18 cellular contexts compared by ENCODE assay signal in genomic region chr5:171534009-171534895, GRCh38.
A peak's percentile ranks its signal among the peaks of the same experiment; 100 is the strongest.
DNase-seq lines count a peak whose midpoint lies in the region; ATAC-seq and TF ChIP-seq lines count a peak whose summit lies in the region.
"Had no signal": no experiment of that assay in that cellular context is flagged by ENCODE, and none has a peak within 500 bp of the region (broad histone marks: within the 10 kb centered on the region; RNA-seq: fewer than 3 reads in every experiment).

No MANE protein-coding gene starts in this region.

- H3K9me2 ChIP-seq in GM23338 (ENCODE audit: insufficient read depth): no peaks in the 10 kb centered on the region

- H3K4me3 Mint-ChIP-seq in GM23338 (no peak overlapping the region), neural progenitor cell (no peak overlapping the region)
- H3K4me3 Mint-ChIP-seq: IgD-negative memory B cell; stimulated activated memory B cell treated with anti-CD40 and anti-IgM and Interleukin-4, amounts not matched to agents 10 μg/mL and 1 μg/mL and 100 μg/mL, for 72 hours had no signal

- H3K9me3 Mint-ChIP-seq in GM23338 (no peaks in the 10 kb centered on the region), neural progenitor cell (no peaks in the 10 kb centered on the region)
- H3K9me3 Mint-ChIP-seq: stimulated activated memory B cell treated with anti-CD40 and anti-IgM and Interleukin-4, amounts not matched to agents 10 μg/mL and 1 μg/mL and 100 μg/mL, for 72 hours had no signal

- ATAC-seq in GM23338 (no peak), HG02642 (IDR thresholded peaks at IDR 0.05; ENCODE audit: poor library complexity, unreplicated experiment) (no peak)
- ATAC-seq: body of pancreas; stimulated activated memory B cell treated with anti-CD40 and anti-IgM and Interleukin-4, amounts not matched to agents 10 μg/mL and 1 μg/mL and 100 μg/mL, for 72 hours had no signal

- H3K4me1 ChIP-seq in GM23338 (ENCODE audit: insufficient read depth) (peaks cover 23% of the 10 kb centered on the region), neural progenitor cell (peaks cover 8% of the 10 kb centered on the region)
- H3K4me1 ChIP-seq: body of pancreas, esophagus squamous epithelium had no signal

- H3K36me3 Mint-ChIP-seq in GM23338 (ENCODE audit: low read depth): no peaks in the 10 kb centered on the region
- H3K36me3 Mint-ChIP-seq in neural progenitor cell: no peaks in the 10 kb centered on the region
- H3K36me3 Mint-ChIP-seq: IgD-negative memory B cell; stimulated activated memory B cell treated with anti-CD40 and anti-IgM and Interleukin-4, amounts not matched to agents 10 μg/mL and 1 μg/mL and 100 μg/mL, for 72 hours had no signal

- H3K4me2 ChIP-seq in GM23338 (peak overlapping the region; percentile 63; the same call in 1 of the 2 replicates), neural progenitor cell (no peak overlapping the region)

- peak; percentile 6 for DNase-seq in activated T-cell treated with anti-CD3 and anti-CD28 coated beads for 24 hours (ENCODE audit: low read depth)
- no peak for DNase-seq in activated T-cell treated with anti-CD3 and anti-CD28 coated beads, Interleukin-2, amount 50 U/mL, for 1 hour
- no peak for DNase-seq in GM23338 (ENCODE audit: low spot score)
- peak; percentile 45 for DNase-seq in activated CD8-positive, alpha-beta memory T cell treated with anti-CD3 and anti-CD28 coated beads, Interleukin-2, amount 50 U/mL, for 48 hours
- DNase-seq in neural progenitor cell (ENCODE audit: low spot score): peak; percentile 31
- DNase-seq in NCI-H1092 treated with DMSO at 0.1 percent for 48 hours (lab: John Stamatoyannopoulos, UW): no peak
- no peak for DNase-seq in AG08396 (ENCODE audit: low spot score)
- DNase-seq: activated naive CD4-positive, alpha-beta T cell treated with Interleukin-2 at 50 U/mL for 16 hours; body of pancreas; esophagus squamous epithelium; NCI-H1105; nephron progenitor cell; retina; SIG-M5; T-helper 9 cell had no signal

- H3K27ac ChIP-seq in GM23338 (ENCODE audit: low read depth): no peak overlapping the region
- H3K27ac ChIP-seq in neural progenitor cell: no peak overlapping the region
- H3K27ac ChIP-seq: body of pancreas, esophagus squamous epithelium had no signal

- H3K27me3 ChIP-seq in GM23338 (ENCODE audit: insufficient read depth): no peaks in the 10 kb centered on the region
- H3K27me3 ChIP-seq in neural progenitor cell: no peaks in the 10 kb centered on the region
- H3K27me3 ChIP-seq: body of pancreas had no signal

- H3K36me3 ChIP-seq in GM23338 (ENCODE audit: insufficient read depth) (no peaks in the 10 kb centered on the region), neural progenitor cell (no peaks in the 10 kb centered on the region)
- H3K36me3 ChIP-seq: esophagus squamous epithelium had no signal

- H3K9ac ChIP-seq in neural progenitor cell: no peak overlapping the region

- H4K20me1 ChIP-seq in GM23338 (replicated peaks; ENCODE audit: insufficient read depth) (no peaks in the 10 kb centered on the region), neural progenitor cell (ENCODE audit: low read depth) (no peaks in the 10 kb centered on the region)

- peaks cover 26% of the 10 kb centered on the region for H3K4me1 Mint-ChIP-seq in GM23338
- H3K4me1 Mint-ChIP-seq in neural progenitor cell: peaks cover 44% of the 10 kb centered on the region
- H3K4me1 Mint-ChIP-seq: IgD-negative memory B cell; stimulated activated memory B cell treated with anti-CD40 and anti-IgM and Interleukin-4, amounts not matched to agents 10 μg/mL and 1 μg/mL and 100 μg/mL, for 72 hours had no signal

- H3K9me3 ChIP-seq in neural progenitor cell (ENCODE audit: low read depth): no peaks in the 10 kb centered on the region
- H3K9me3 ChIP-seq: body of pancreas, esophagus squamous epithelium had no signal

- H3K79me2 ChIP-seq in GM23338 (replicated peaks; ENCODE audit: insufficient read depth): no peaks in the 10 kb centered on the region
- no peaks in the 10 kb centered on the region for H3K79me2 ChIP-seq in neural progenitor cell (ENCODE audit: low read depth)

- H3K27me3 Mint-ChIP-seq in GM23338 (ENCODE audit: insufficient read depth, low read depth, poor library complexity) (no peaks in the 10 kb centered on the region), neural progenitor cell (ENCODE audit: insufficient read depth, low read depth) (peaks cover 10% of the 10 kb centered on the region)

- no peak for TF ChIP-seq CTCF in GM23338 (conservative IDR thresholded peaks at IDR 0.05; ENCODE audit: low read depth in 2 of 2)
- TF ChIP-seq CTCF in neural progenitor cell (IDR thresholded peaks at IDR 0.05): no peak

- H3F3A ChIP-seq in GM23338 (replicated peaks; ENCODE audit: low read depth): no peaks in the 10 kb centered on the region
- no peaks in the 10 kb centered on the region for H3F3A ChIP-seq in neural progenitor cell (ENCODE audit: low read depth)

- H3K27ac Mint-ChIP-seq in GM23338 (peak overlapping the region; percentile 36; the same call in 1 of the 2 replicates), neural progenitor cell (peak overlapping the region; percentile 17)
- H3K27ac Mint-ChIP-seq: IgD-negative memory B cell; nephron progenitor cell; stimulated activated memory B cell treated with anti-CD40 and anti-IgM and Interleukin-4, amounts not matched to agents 10 μg/mL and 1 μg/mL and 100 μg/mL, for 72 hours had no signal

- H2AFZ ChIP-seq in GM23338: peak overlapping the region; percentile 52; the same call in 1 of the 2 replicates
- H2AFZ ChIP-seq in neural progenitor cell (replicated peaks): no peak overlapping the region

- H3K4me3 ChIP-seq in GM23338 (no peak overlapping the region), neural progenitor cell (no peak overlapping the region)
- H3K4me3 ChIP-seq: body of pancreas, esophagus squamous epithelium had no signal

TF ChIP-seq in GM23338, 12 proteins besides CTCF, POLR2A, EP300 and RAD21 (continues in another document):
- no peak for TF ChIP-seq EZH2phosphoT487 (IDR thresholded peaks at IDR 0.05; ENCODE audit: unreplicated experiment)
- no peak for TF ChIP-seq STAT1 (IDR thresholded peaks at IDR 0.05; ENCODE audit: unreplicated experiment)
- TF ChIP-seq ETS1 (IDR thresholded peaks at IDR 0.05): no peak

Comparison
In these comparisons a context has a peak if more than half of its experiments do, and no peak if none do; other contexts are left out.
1. DNase-seq: peak in activated T-cell treated with anti-CD3 and anti-CD28 coated beads for 24 hours (single experiment), activated CD8-positive, alpha-beta memory T cell treated with anti-CD3 and anti-CD28 coated beads, Interleukin-2, amount 50 U/mL, for 48 hours (single experiment) and neural progenitor cell (single experiment); none in activated T-cell treated with anti-CD3 and anti-CD28 coated beads, Interleukin-2, amount 50 U/mL, for 1 hour (single experiment), GM23338 (single experiment), NCI-H1092 treated with DMSO at 0.1 percent for 48 hours (single experiment) and AG08396 (single experiment).